Comparison of ENCODE assay signal across 2 cellular contexts in genomic region chr11:6474806-6475500, GRCh38.
A peak's percentile ranks its signal among the peaks of the same experiment; 100 is the strongest.
TF ChIP-seq lines count a peak whose summit lies in the region.

No MANE protein-coding gene starts in this region.

TF ChIP-seq in HCT116, 20 proteins besides CTCF, POLR2A, EP300 and RAD21:
- TF ChIP-seq POLR2AphosphoS5 (IDR thresholded peaks at IDR 0.05; ENCODE audit: low read depth, low read length) (peak; percentile 58), SP1 (IDR thresholded peaks at IDR 0.05; ENCODE audit: low read depth) (0 out of 2 replicates have a peak, but pooled peaks have one; percentile 7), EZH2 (IDR thresholded peaks at IDR 0.05) (no peak)

TF ChIP-seq in SK-N-SH, 30 proteins besides CTCF, POLR2A, EP300 and RAD21:
- no peak for TF ChIP-seq IRF3 (IDR thresholded peaks at IDR 0.05; ENCODE audit: low read depth, low read length)
- no peak for TF ChIP-seq ZBTB33 (IDR thresholded peaks at IDR 0.05; ENCODE audit: borderline replicate concordance, low read depth)
- TF ChIP-seq POLR2AphosphoS5 (IDR thresholded peaks at IDR 0.05; ENCODE audit: low read depth, low read length) = no peak
- no peak for TF ChIP-seq MEF2A (IDR thresholded peaks at IDR 0.05; ENCODE audit: borderline replicate concordance, low read depth)
- no peak for TF ChIP-seq MXI1 (IDR thresholded peaks at IDR 0.05; ENCODE audit: low read depth, low read length)
- no peak for TF ChIP-seq FOXJ3 (CRISPR knock-in tag; IDR thresholded peaks at IDR 0.05)
- no peak for TF ChIP-seq MAX (IDR thresholded peaks at IDR 0.05; ENCODE audit: low read depth)
- TF ChIP-seq SIN3A (IDR thresholded peaks at IDR 0.05; ENCODE audit: borderline replicate concordance, low read depth, low read length) = no peak
- TF ChIP-seq GATA2 (CRISPR knock-in tag; IDR thresholded peaks at IDR 0.05) = no peak
- TF ChIP-seq USF1 (IDR thresholded peaks at IDR 0.05; ENCODE audit: borderline replicate concordance, low read depth) = no peak
- TF ChIP-seq JUND (IDR thresholded peaks at IDR 0.05) = no peak
- TF ChIP-seq SMC3 (IDR thresholded peaks at IDR 0.05; ENCODE audit: low read depth, low read length) = no peak
- TF ChIP-seq YY1 (IDR thresholded peaks at IDR 0.05; ENCODE audit: low read depth) = no peak
- TF ChIP-seq REST (IDR thresholded peaks at IDR 0.05; ENCODE audit: low read depth, low read length) = no peak
- TF ChIP-seq GABPA (IDR thresholded peaks at IDR 0.05; ENCODE audit: low read depth) = no peak
- no peak for TF ChIP-seq PBX3 (IDR thresholded peaks at IDR 0.05)
- TF ChIP-seq ELF1 (IDR thresholded peaks at IDR 0.05) = no peak
TF ChIP-seq in SK-N-SH: peak in this region for 0.
